Comparison of ENCODE assay signal across 8 cellular contexts in genomic region chr12:8890313-8891084, GRCh38. TPM values are rescaled to one million over a fixed set of nuclear protein-coding genes. Genes with fewer than 3 reads are reported as not detected.
DNase-seq lines count a peak whose midpoint lies in the region; ATAC-seq and TF ChIP-seq lines count a peak whose summit lies in the region.

No MANE protein-coding gene starts in this region.

- H3K4me3 ChIP-seq in NB4 (ENCODE audit: low read depth, low read length), result peak overlapping the region; percentile 51
- H3K4me3 ChIP-seq in coronary artery, result peak overlapping the region; percentile 69
- H3K4me3 ChIP-seq in right lobe of liver, result peak overlapping the region; percentile 17 to 46 (median 43)

- no peaks in the 10 kb centered on the region for H3K9me3 ChIP-seq in right lobe of liver

- H3K36me3 ChIP-seq in right lobe of liver, result no peaks in the 10 kb centered on the region

- 15% methylated on average over 12 of the region's 14 CpGs for WGBS in right lobe of liver (ENCODE audit: insufficient coverage, low coverage, low lambda C conversion rate, missing lambda C conversion rate)

- DNase-seq in activated gamma-delta T cell treated with Interleukin-2 at 50 U/mL for 16 hours (peak; percentile 66), activated gamma-delta T cell (lab: John Stamatoyannopoulos, UW) (no peak), NB4 (ENCODE audit: low read depth) (peak; percentile 57), coronary artery (ENCODE audit: low spot score) (no peak), right lobe of liver (peak in 2 of 3 donors; percentile 35 to 49)
- peak; percentile 59 for DNase-seq in activated CD4-positive, CD25-positive, alpha-beta regulatory T cell treated with anti-CD3 and anti-CD28 coated beads, Interleukin-2, amount 50 U/mL, for 72 hours
- DNase-seq in stimulated activated CD4-positive, alpha-beta T cell treated with anti-CD3 and anti-CD28 coated beads, TNF-alpha, amount 100 ng/mL, for 4 hours (ENCODE audit: low read depth in 3 of 3), result peak in 2 of 3 experiments; percentile 18 to 46

- TF ChIP-seq CTCF in NB4 (IDR thresholded peaks at IDR 0.05; ENCODE audit: low read depth, low read length) (peak; percentile 67), coronary artery (IDR thresholded peaks at IDR 0.05) (peak; percentile 67), right lobe of liver (IDR thresholded peaks at IDR 0.05) (peak; percentile 74 to 90 (median 86))

- H3K4me1 ChIP-seq in right lobe of liver, result no peaks in the 10 kb centered on the region

- no peaks in the 10 kb centered on the region for H3K27me3 ChIP-seq in right lobe of liver

- peak; percentile 77 to 87 (median 82) for ATAC-seq in right lobe of liver
- no peak for ATAC-seq in HG03571 (IDR thresholded peaks at IDR 0.05; ENCODE audit: unreplicated experiment)

- TF ChIP-seq POLR2A in NB4 (IDR thresholded peaks at IDR 0.05; ENCODE audit: extremely low read depth, insufficient read length) (no peak), right lobe of liver (IDR thresholded peaks at IDR 0.05) (no peak)

- H3K27ac ChIP-seq in coronary artery (no peak overlapping the region), right lobe of liver (no peak overlapping the region)

- intact Hi-C loops in right lobe of liver (cut with DNase I), result no loop called here

RNA-seq across cellular contexts. Expression of gene PHC1, which starts 23.8 kb away (rescaled TPM):
- 10 to 100 TPM in 1 of 6 experiments, 1 to 10 TPM in 5; 3.3 to 15.0 (median 7.4) TPM for total RNA-seq in right lobe of liver

RNA-seq across cellular contexts. Expression of gene M6PR, which starts 58.9 kb away (rescaled TPM):
- total RNA-seq in right lobe of liver, result 10 to 100 TPM; 45.5 to 82.2 (median 69.1) TPM

Comparison
In these comparisons a context has a peak if more than half of its experiments do, and no peak if none do; other contexts are left out.
1. DNase-seq: peak in activated gamma-delta T cell treated with Interleukin-2 at 50 U/mL for 16 hours (single experiment), NB4 (single experiment), activated CD4-positive, CD25-positive, alpha-beta regulatory T cell treated with anti-CD3 and anti-CD28 coated beads, Interleukin-2, amount 50 U/mL, for 72 hours (single experiment), right lobe of liver (2 of 3) and stimulated activated CD4-positive, alpha-beta T cell treated with anti-CD3 and anti-CD28 coated beads, TNF-alpha, amount 100 ng/mL, for 4 hours (2 of 3); none in activated gamma-delta T cell (single experiment) and coronary artery (single experiment).
2. Peak in every context shown above with its lines, with median percentiles within 50 percentile points of each other: H3K4me3 ChIP-seq and CTCF ChIP-seq.